ENCODE assay signal across 10 cellular contexts in genomic region chr15:92665100-92665555, GRCh38. TPM values are rescaled to one million over a fixed set of nuclear protein-coding genes. Genes with fewer than 3 reads are reported as not detected.
DNase-seq lines count a peak whose midpoint lies in the region; ATAC-seq, FAIRE-seq and TF ChIP-seq lines count a peak whose summit lies in the region.
"Had no signal": no experiment of that assay in that cellular context is flagged by ENCODE, and none has a peak within 500 bp of the region (broad histone marks: within the 10 kb centered on the region; RNA-seq: fewer than 3 reads in every experiment).

No MANE protein-coding gene starts in this region.

- ATAC-seq in HG03432 (IDR thresholded peaks at IDR 0.05; ENCODE audit: unreplicated experiment) (peak; percentile 13), HG02981 (IDR thresholded peaks at IDR 0.05; ENCODE audit: unreplicated experiment) (no peak), GM18873 (IDR thresholded peaks at IDR 0.05; ENCODE audit: low FRiP score, unreplicated experiment) (no peak)

- H3K79me2 ChIP-seq in keratinocyte (ENCODE audit: control insufficient read depth, insufficient read depth, low read length): no peaks in the 10 kb centered on the region

- 14 to 23% methylated on average over 10 of the region's 10 CpGs for WGBS in testis, 2 donors

- no peak overlapping the region for H2AFZ ChIP-seq in keratinocyte (ENCODE audit: control insufficient read depth, low read length)

- peaks cover 37% of the 10 kb centered on the region for H3K4me1 Mint-ChIP-seq in chondrocyte (ENCODE audit: low read depth)

- no peaks in the 10 kb centered on the region for H4K20me1 ChIP-seq in keratinocyte (ENCODE audit: control insufficient read depth, extremely low read depth, insufficient read depth, low read length)

- no peaks in the 10 kb centered on the region for H3K27me3 Mint-ChIP-seq in chondrocyte (ENCODE audit: low read depth)

- H3K4me3 ChIP-seq in keratinocyte (ENCODE audit: control insufficient read depth in 2 of 3, extremely low read depth in 1 of 3, insufficient read depth in 2 of 3, low read depth in 1 of 3, low read length in 3 of 3): no peak overlapping the region
- H3K4me3 ChIP-seq in testis: no peak overlapping the region

- H3K9me3 ChIP-seq in keratinocyte (ENCODE audit: control insufficient read depth, low read depth, low read length) (no peaks in the 10 kb centered on the region), testis (no peaks in the 10 kb centered on the region)

- no peaks in the 10 kb centered on the region for H3K9me3 Mint-ChIP-seq in chondrocyte (ENCODE audit: low read depth)

- H3K27me3 ChIP-seq in keratinocyte (ENCODE audit: control insufficient read depth, extremely low read depth, insufficient read depth, low read length): peaks cover 4% of the 10 kb centered on the region
- H3K27me3 ChIP-seq in testis: no peaks in the 10 kb centered on the region

- H3K27ac ChIP-seq in keratinocyte (ENCODE audit: control insufficient read depth, insufficient read depth, low read length): no peak overlapping the region
- peak overlapping the region; percentile 29 to 69 for H3K27ac ChIP-seq in testis

- peak overlapping the region; percentile 3 for H3K4me2 ChIP-seq in keratinocyte (ENCODE audit: control insufficient read depth, extremely low read depth, insufficient read depth, low read depth, low read length)

- no peak for FAIRE-seq in keratinocyte (lab: Jason Lieb, UNC)

- H3K36me3 Mint-ChIP-seq in chondrocyte (ENCODE audit: low read depth): no peaks in the 10 kb centered on the region

- TF ChIP-seq POLR2A in testis (IDR thresholded peaks at IDR 0.05): no peak

- no peaks in the 10 kb centered on the region for H3K36me3 ChIP-seq in keratinocyte (ENCODE audit: control insufficient read depth in 2 of 2, extremely low read depth in 1 of 2, insufficient read depth in 2 of 2, low read length in 2 of 2)
- H3K36me3 ChIP-seq in testis (ENCODE audit: low read depth, missing control alignments): no peaks in the 10 kb centered on the region

- H3K4me1 ChIP-seq in keratinocyte (ENCODE audit: control insufficient read depth, extremely low read depth, insufficient read depth, low read length): no peaks in the 10 kb centered on the region
- H3K4me1 ChIP-seq in testis: peaks cover 31% of the 10 kb centered on the region

- no peak overlapping the region for H3K9ac ChIP-seq in keratinocyte (ENCODE audit: control insufficient read depth, extremely low read depth, insufficient read depth, low read length)

- H3K9me1 ChIP-seq in keratinocyte (ENCODE audit: control insufficient read depth, extremely low read depth, insufficient read depth, low read length): no peaks in the 10 kb centered on the region

- H3K4me3 Mint-ChIP-seq in chondrocyte (ENCODE audit: unreplicated experiment): peak overlapping the region; percentile 44

- TF ChIP-seq CTCF in chondrocyte (IDR thresholded peaks at IDR 0.05) (no peak), keratinocyte (optimal IDR thresholded peaks at IDR 0.05 in 1 of 3, IDR thresholded peaks at IDR 0.05 in 1 of 3, conservative IDR thresholded peaks at IDR 0.05 in 1 of 3; ENCODE audit: extremely low read depth in 1 of 3, insufficient read depth in 2 of 3, low read length in 3 of 3) (no peak), testis (IDR thresholded peaks at IDR 0.05) (no peak)

- H3K27ac Mint-ChIP-seq in chondrocyte (ENCODE audit: unreplicated experiment): peak overlapping the region; percentile 86

- dilution Hi-C loops in keratinocyte (cut with MboI; ENCODE audit: extremely low pct_ligation_motif_present, low sequenced_read_pairs): no loop called here

- DNase-seq in chondrocyte (ENCODE audit: low spot score) (no peak), keratinocyte (ENCODE audit: low read depth, low spot score) (no peak), testis (peak; percentile 60)
- DNase-seq in effector CD4-positive, alpha-beta T cell: no peak
- DNase-seq: activated T-cell treated with anti-CD3 and anti-CD28 coated beads for 4 hours; NCI-H1436 treated with DMSO at 0.1 percent for 48 hours; stimulated activated CD4-positive, alpha-beta T cell treated with anti-CD3 and anti-CD28 coated beads, Interleukin-4, amount 100 ng/mL, for 24 hours had no signal

- intact Hi-C loops in testis (cut with DNase I; ENCODE audit: low total_unique reads): no loop called here

RNA-seq across cellular contexts. Expression of gene FAM174B, which starts 9.6 kb away (rescaled TPM):
- total RNA-seq in chondrocyte (11.0 to 24.0 TPM (median 21.9 TPM) in 3 replicates), testis (10 to 100 TPM; 15.7 to 18.6 TPM)
- polyA plus RNA-seq in keratinocyte (0.22 to 0.73 TPM (median 0.44 TPM) in 3 replicates), testis (ENCODE audit: insufficient read depth, low read depth, low replicate concordance) (18.7 TPM)
- polyA plus RNA-seq in keratinocyte (2011; ENCODE audit: low read depth): not detected
- 0.18 and 0.38 TPM in 2 replicates for polyA plus RNA-seq in keratinocyte (2011; cell fraction: cytosol; rRNA removed)
- polyA plus RNA-seq in keratinocyte (2011; cell fraction: nucleus; rRNA removed): 0.48 and 0.60 TPM in 2 replicates
- polyA plus RNA-seq in keratinocyte (2012; ENCODE audit: low replicate concordance): 0.16 and 1.4 TPM in 2 replicates
- polyA minus RNA-seq in keratinocyte: 0.89 to 1.5 TPM in 2 of 3 replicates, not detected in the other
- not detected for polyA minus RNA-seq in keratinocyte (2011; cell fraction: cytosol; rRNA and poly(A)+ RNA removed)
- 1.2 and 1.7 TPM in 2 replicates for polyA minus RNA-seq in keratinocyte (2011; cell fraction: nucleus; rRNA and poly(A)+ RNA removed)
